Comparison of ENCODE assay signal across 34 cellular contexts in the genomic region with DNA sequence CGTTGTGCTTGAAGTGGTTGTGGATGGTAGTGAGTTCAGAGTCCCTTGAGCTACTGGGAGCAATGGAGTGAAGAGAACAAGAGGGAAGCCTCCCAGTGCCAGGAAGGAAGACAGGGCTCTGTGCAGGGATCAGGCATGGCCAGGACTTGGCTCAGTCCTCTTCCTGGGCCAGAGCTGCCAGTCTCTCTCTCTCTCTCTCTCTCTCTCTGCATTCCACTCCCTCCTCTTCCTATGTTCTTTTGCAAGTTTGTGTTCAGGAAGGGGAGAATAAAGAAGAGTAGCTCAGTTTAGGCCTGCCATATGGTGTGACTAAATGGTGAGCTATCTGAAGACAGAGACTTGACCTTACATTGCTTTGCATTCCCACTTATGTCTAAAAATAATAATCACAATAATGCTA. TPM values are rescaled to one million over a fixed set of nuclear protein-coding genes. Genes with fewer than 3 reads are reported as not detected.
DNase-seq lines count a peak whose midpoint lies in the region; ATAC-seq lines count a peak whose summit lies in the region.
"Had no signal": no experiment of that assay in that cellular context is flagged by ENCODE, and none has a peak within 500 bp of the region (broad histone marks: within the 10 kb centered on the region; RNA-seq: fewer than 3 reads in every experiment).

No MANE protein-coding gene starts in this region.

- no peak overlapping the region for H4K8ac ChIP-seq in mesenchymal stem cell (ENCODE audit: low read length)

- H3K23ac ChIP-seq in mesenchymal stem cell (ENCODE audit: low read length in 2 of 2) = no peak overlapping the region

- H3K4me2 ChIP-seq in GM23248 (ENCODE audit: unreplicated experiment) = no peak overlapping the region
- H3K4me2 ChIP-seq in mesenchymal stem cell (ENCODE audit: low read length, poor library complexity, severe bottlenecking) = no peak overlapping the region
- H3K4me2 ChIP-seq: BLaER1 treated with 17β-estradiol and CSF1 and Interleukin-3, amounts not matched to agents 10 nM and 100 nM; GM23338 had no signal

- H3K36me3 Mint-ChIP-seq in stimulated activated effector memory CD8-positive, alpha-beta T cell treated with anti-CD3 and anti-CD28 coated beads, Interleukin-12 subunit alpha, Interleukin-12 subunit beta, amount 100 ng/mL, for 72 hours = no peaks in the 10 kb centered on the region
- H3K36me3 Mint-ChIP-seq: activated CD4-positive, alpha-beta memory T cell treated with anti-CD3 and anti-CD28 coated beads for 36 hours; natural killer cell; type B pancreatic cell had no signal

- H3K4me3 ChIP-seq in GM23248 (no peak overlapping the region), mesenchymal stem cell (ENCODE audit: insufficient read depth in 1 of 2, low read depth in 1 of 2, low read length in 2 of 2) (no peak overlapping the region)
- H3K4me3 ChIP-seq: BLaER1 treated with 17β-estradiol and CSF1 and Interleukin-3, amounts not matched to agents 10 nM and 100 nM; gastrocnemius medialis; GM23338; lung; mucosa of descending colon had no signal

- H3K27ac ChIP-seq in GM23248 (no peak overlapping the region), mesenchymal stem cell (ENCODE audit: low read length, poor library complexity, severe bottlenecking) (no peak overlapping the region)
- H3K27ac ChIP-seq: BLaER1 treated with 17β-estradiol and CSF1 and Interleukin-3, amounts not matched to agents 10 nM and 100 nM; gastrocnemius medialis; HL-60 had no signal

- ATAC-seq in esophagus mucosa = peak; percentile 6
- ATAC-seq in HG03280 (IDR thresholded peaks at IDR 0.05; ENCODE audit: unreplicated experiment) = no peak
- no peak for ATAC-seq in stimulated activated effector memory CD8-positive, alpha-beta T cell treated with anti-CD3 and anti-CD28 coated beads, Interleukin-12 subunit alpha, Interleukin-12 subunit beta, amount 100 ng/mL, for 72 hours
- ATAC-seq: gastrocnemius medialis, GM23338, mucosa of descending colon, natural killer cell had no signal

- H3K36me3 ChIP-seq in GM23248 (ENCODE audit: low read depth) (no peaks in the 10 kb centered on the region), mesenchymal stem cell (ENCODE audit: control insufficient read depth in 1 of 2, insufficient read depth in 2 of 2, low read depth in 1 of 2, low read length in 2 of 2) (no peaks in the 10 kb centered on the region)
- H3K36me3 ChIP-seq: BLaER1 treated with 17β-estradiol and CSF1 and Interleukin-3, amounts not matched to agents 10 nM and 100 nM; gastrocnemius medialis had no signal

- H2BK12ac ChIP-seq in mesenchymal stem cell (ENCODE audit: low read length in 2 of 2) = no peak overlapping the region

- no peak overlapping the region for H2BK120ac ChIP-seq in mesenchymal stem cell (ENCODE audit: low read depth, low read length)

- no peak overlapping the region for H2BK15ac ChIP-seq in mesenchymal stem cell (ENCODE audit: low read depth, poor library complexity, severe bottlenecking)

- H3K9ac ChIP-seq in GM23248 (no peak overlapping the region), mesenchymal stem cell (ENCODE audit: low read length) (no peak overlapping the region)
- H3K9ac ChIP-seq: BLaER1 treated with 17β-estradiol and CSF1 and Interleukin-3, amounts not matched to agents 10 nM and 100 nM had no signal

- no peaks in the 10 kb centered on the region for H3K79me1 ChIP-seq in mesenchymal stem cell (replicated peaks; ENCODE audit: low read length, poor library complexity, severe bottlenecking)

- no peaks in the 10 kb centered on the region for H3K9me3 Mint-ChIP-seq in stimulated activated effector memory CD8-positive, alpha-beta T cell treated with anti-CD3 and anti-CD28 coated beads, Interleukin-12 subunit alpha, Interleukin-12 subunit beta, amount 100 ng/mL, for 72 hours
- H3K9me3 Mint-ChIP-seq: activated CD4-positive, alpha-beta memory T cell treated with anti-CD3 and anti-CD28 coated beads for 36 hours; activated naive CD4-positive, alpha-beta T cell treated with anti-CD3 and anti-CD28 coated beads for 36 hours; GM23338; natural killer cell; T-helper 2 cell treated with Interferon-gamma antibody and Interleukin-4, amounts not matched to agents 5 μg/mL and 100 μg/mL, for 36 hours had no signal

- no peak overlapping the region for H3K18ac ChIP-seq in mesenchymal stem cell (ENCODE audit: low read depth in 1 of 2, low read length in 2 of 2)

- no peaks in the 10 kb centered on the region for H4K20me1 ChIP-seq in GM23248 (ENCODE audit: insufficient read depth)
- H4K20me1 ChIP-seq: BLaER1 treated with 17β-estradiol and CSF1 and Interleukin-3, amounts not matched to agents 10 nM and 100 nM had no signal

- no peak overlapping the region for H4K91ac ChIP-seq in mesenchymal stem cell (ENCODE audit: low read length)

- no peak overlapping the region for H3K14ac ChIP-seq in mesenchymal stem cell (ENCODE audit: low read length in 2 of 2)

- H3K4me3 Mint-ChIP-seq in stimulated activated effector memory CD8-positive, alpha-beta T cell treated with anti-CD3 and anti-CD28 coated beads, Interleukin-12 subunit alpha, Interleukin-12 subunit beta, amount 100 ng/mL, for 72 hours = no peak overlapping the region
- H3K4me3 Mint-ChIP-seq: activated CD4-positive, alpha-beta memory T cell treated with anti-CD3 and anti-CD28 coated beads for 36 hours; activated naive CD4-positive, alpha-beta T cell treated with anti-CD3 and anti-CD28 coated beads for 36 hours; GM23338; natural killer cell; T-helper 2 cell treated with Interferon-gamma antibody and Interleukin-4, amounts not matched to agents 5 μg/mL and 100 μg/mL, for 36 hours; type B pancreatic cell had no signal

- peak overlapping the region; percentile 32 for H2AK5ac ChIP-seq in mesenchymal stem cell (ENCODE audit: low read length, severe bottlenecking)

- H3K4me1 ChIP-seq in GM23248 (ENCODE audit: insufficient read depth) (peaks cover 33% of the 10 kb centered on the region), mesenchymal stem cell (ENCODE audit: control insufficient read depth, insufficient read depth, low read depth, low read length) (peaks cover 2% of the 10 kb centered on the region)
- H3K4me1 ChIP-seq: gastrocnemius medialis had no signal

- H3K4me1 Mint-ChIP-seq in stimulated activated effector memory CD8-positive, alpha-beta T cell treated with anti-CD3 and anti-CD28 coated beads, Interleukin-12 subunit alpha, Interleukin-12 subunit beta, amount 100 ng/mL, for 72 hours = no peaks in the 10 kb centered on the region
- H3K4me1 Mint-ChIP-seq: GM23338, natural killer cell had no signal

- no peaks in the 10 kb centered on the region for H3K9me3 ChIP-seq in GM23248 (ENCODE audit: low read depth)
- no peaks in the 10 kb centered on the region for H3K9me3 ChIP-seq in mesenchymal stem cell (ENCODE audit: control insufficient read depth, low read length)
- H3K9me3 ChIP-seq: gastrocnemius medialis, mucosa of descending colon had no signal

- no peak overlapping the region for H3K4ac ChIP-seq in mesenchymal stem cell (ENCODE audit: low read depth in 1 of 2, low read length in 2 of 2)

- H3K9me2 ChIP-seq in GM23248 (ENCODE audit: insufficient read depth) = no peaks in the 10 kb centered on the region

- WGBS in GM23248 (ENCODE audit: low coverage in 1 of 2, low lambda C conversion rate in 2 of 2, missing lambda C conversion rate in 2 of 2), 2 experiments = 96 to 100% methylated on average over 1 of the region's 1 CpG
- WGBS in mesenchymal stem cell = 86% methylated on average over 1 of the region's 1 CpG

- peak; percentile 42 for DNase-seq in GM23248
- DNase-seq in NCI-H226 = peak; percentile 32
- no peak for DNase-seq in mesenchymal stem cell
- no peak for DNase-seq in stimulated activated effector memory CD8-positive, alpha-beta T cell treated with anti-CD3 and anti-CD28 coated beads, Interleukin-12 subunit alpha, Interleukin-12 subunit beta, amount 100 ng/mL, for 72 hours (ENCODE audit: low spot score in 2 of 2)
- no peak for DNase-seq in activated naive CD4-positive, alpha-beta T cell (lab: John Stamatoyannopoulos, UW)
- DNase-seq: activated CD4-positive, alpha-beta memory T cell treated with anti-CD3 and anti-CD28 coated beads for 36 hours; activated CD4-positive, alpha-beta T cell treated with anti-CD3 and anti-CD28 coated beads for 1 hour; activated naive CD4-positive, alpha-beta T cell treated with anti-CD3 and anti-CD28 coated beads for 36 hours; DMS153; erythroblast; gastrocnemius medialis; KG1; mucosa of descending colon; natural killer cell; NCI-H1417; NCI-H2029; NCI-H524 treated with DMSO at 0.1 percent for 48 hours; occipital lobe; OCI-M1; SHP77; stimulated activated CD4-positive, alpha-beta T cell treated with anti-CD3 and anti-CD28 coated beads, Interleukin-4, amount 100 ng/mL, for 24 hours had no signal

- H2BK5ac ChIP-seq in mesenchymal stem cell (ENCODE audit: low read depth, low read length, poor library complexity, severe bottlenecking) = no peak overlapping the region

- in situ Hi-C loops in GM23248 (cut with MboI) = no loop called here

- H3K79me2 ChIP-seq in GM23248 (ENCODE audit: insufficient read depth) = no peaks in the 10 kb centered on the region

- H2AFZ ChIP-seq in GM23248 (no peak overlapping the region), mesenchymal stem cell (ENCODE audit: low read depth, low read length) (no peak overlapping the region)
- H2AFZ ChIP-seq: GM23338 had no signal

- H3K27ac Mint-ChIP-seq in stimulated activated effector memory CD8-positive, alpha-beta T cell treated with anti-CD3 and anti-CD28 coated beads, Interleukin-12 subunit alpha, Interleukin-12 subunit beta, amount 100 ng/mL, for 72 hours = no peak overlapping the region
- H3K27ac Mint-ChIP-seq: activated CD4-positive, alpha-beta memory T cell treated with anti-CD3 and anti-CD28 coated beads for 36 hours; activated naive CD4-positive, alpha-beta T cell treated with anti-CD3 and anti-CD28 coated beads for 36 hours; GM23338; natural killer cell; T-helper 2 cell treated with Interferon-gamma antibody and Interleukin-4, amounts not matched to agents 5 μg/mL and 100 μg/mL, for 36 hours; type B pancreatic cell had no signal

- peaks cover 27% of the 10 kb centered on the region for H3F3A ChIP-seq in GM23248 (ENCODE audit: insufficient read depth)

- H3K27me3 ChIP-seq in GM23248 (replicated peaks; ENCODE audit: insufficient read depth) (0 out of 2 replicates have a peak, but pooled peaks cover 18% of the 10 kb centered on the region), mesenchymal stem cell (ENCODE audit: control insufficient read depth in 1 of 2, insufficient read depth in 1 of 2, low read length in 2 of 2) (peaks cover 0 to 23% of the 10 kb centered on the region in 2 experiments)
- H3K27me3 ChIP-seq: BLaER1 treated with 17β-estradiol and CSF1 and Interleukin-3, amounts not matched to agents 10 nM and 100 nM had no signal

RNA-seq across cellular contexts. Expression of a gene that starts 20.5 kb away (rescaled TPM):
- total RNA-seq in GM23248 (2014; rRNA removed; shearing (Covaris generic)) = not detected in 2 replicates
- polyA plus RNA-seq in GM23248 (2016; fragmentation: Nextera tagmentation; extraction: Ambion mirVana) = 0.05 TPM in 1 of 2 replicates, not detected in the other
- total RNA-seq in esophagus mucosa = 0.08 TPM
- not detected for polyA plus RNA-seq in mesenchymal stem cell (2013, experiment 1 of 2)
- not detected for polyA plus RNA-seq in mesenchymal stem cell (2013, experiment 2 of 2)
- total RNA-seq: activated CD4-positive, alpha-beta memory T cell treated with anti-CD3 and anti-CD28 coated beads for 36 hours; activated naive CD4-positive, alpha-beta T cell treated with anti-CD3 and anti-CD28 coated beads for 36 hours; chondrocyte; gastrocnemius medialis; GM23338; lung; mucosa of descending colon; natural killer cell; occipital lobe; pulmonary artery endothelial cell had no signal
- polyA plus RNA-seq: adipose tissue, AG04450, GM23338, lung had no signal

RNA-seq across cellular contexts. Expression of a gene that starts 44.4 kb away (rescaled TPM):
- total RNA-seq in GM23248 (2014; rRNA removed; shearing (Covaris generic)) = not detected in 2 replicates
- polyA plus RNA-seq in GM23248 (2016; fragmentation: Nextera tagmentation; extraction: Ambion mirVana) = 0.05 TPM in 1 of 2 replicates, not detected in the other
- not detected for total RNA-seq in esophagus mucosa
- polyA plus RNA-seq in mesenchymal stem cell (2013, experiment 1 of 2) = not detected
- polyA plus RNA-seq in mesenchymal stem cell (2013, experiment 2 of 2) = not detected
- total RNA-seq: activated CD4-positive, alpha-beta memory T cell treated with anti-CD3 and anti-CD28 coated beads for 36 hours; activated naive CD4-positive, alpha-beta T cell treated with anti-CD3 and anti-CD28 coated beads for 36 hours; chondrocyte; gastrocnemius medialis; GM23338; lung; mucosa of descending colon; natural killer cell; occipital lobe; pulmonary artery endothelial cell; subcutaneous adipose tissue had no signal
- polyA plus RNA-seq: AG04450, GM23338 had no signal

Comparison
In these comparisons a context has a peak if more than half of its experiments do, and no peak if none do; other contexts are left out.
1. DNase-seq: peak in GM23248 (single experiment) and NCI-H226 (single experiment); none in mesenchymal stem cell (single experiment), stimulated activated effector memory CD8-positive, alpha-beta T cell treated with anti-CD3 and anti-CD28 coated beads, Interleukin-12 subunit alpha, Interleukin-12 subunit beta, amount 100 ng/mL, for 72 hours (0 of 2) and activated naive CD4-positive, alpha-beta T cell (0 of 4).